Comparison of ENCODE assay signal across 8 cellular contexts in genomic region chr5:132662925-132663770, GRCh38. TPM values are rescaled to one million over a fixed set of nuclear protein-coding genes. Genes with fewer than 3 reads are reported as not detected.
DNase-seq lines count a peak whose midpoint lies in the region; ATAC-seq and TF ChIP-seq lines count a peak whose summit lies in the region.

No MANE protein-coding gene starts in this region.

- H3K4me1 ChIP-seq in uterus = no peaks in the 10 kb centered on the region

- TF ChIP-seq CTCF in uterus (IDR thresholded peaks at IDR 0.05) = no peak

- TF ChIP-seq POLR2A in uterus (IDR thresholded peaks at IDR 0.05) = no peak

- intact Hi-C loops in uterus (cut with DNase I; ENCODE audit: low total_unique reads) = no loop called here

- ATAC-seq in HG02852 (IDR thresholded peaks at IDR 0.05; ENCODE audit: unreplicated experiment) = peak; percentile 71

- no peaks in the 10 kb centered on the region for H3K36me3 ChIP-seq in uterus

- H3K27ac ChIP-seq in uterus = no peak overlapping the region

- DNase-seq in stimulated activated CD4-positive, alpha-beta T cell treated with anti-CD3 and anti-CD28 coated beads, Interleukin-15, amount 100 ng/mL, for 48 hours (ENCODE audit: low read depth in 2 of 2) = peak; percentile 52 to 53
- DNase-seq in stimulated activated CD4-positive, alpha-beta T cell treated with anti-CD3 and anti-CD28 coated beads, Interleukin-4, amount 100 ng/mL, for 4 hours = no peak
- DNase-seq in RPMI8226 (peak; percentile 43), left kidney (ENCODE audit: low read depth, low spot score) (peak; percentile 41), cerebellar cortex (ENCODE audit: low spot score) (no peak), uterus (no peak), NK-92 (lab: John Stamatoyannopoulos, UW; ENCODE audit: unreplicated experiment) (no peak)

- no peaks in the 10 kb centered on the region for H3K9me3 ChIP-seq in uterus

- H3K4me3 ChIP-seq in uterus = no peak overlapping the region

- H3K27me3 ChIP-seq in uterus = no peaks in the 10 kb centered on the region

RNA-seq across cellular contexts. Expression of gene IL13, which starts 5.2 kb away (rescaled TPM):
- total RNA-seq in uterus = under 1 TPM in 1 of 4 donors, not detected in 3; 0.73 TPM

RNA-seq across cellular contexts. Expression of gene IL4, which starts 10.6 kb away (rescaled TPM):
- total RNA-seq in uterus = not detected

Comparison
In these comparisons a context has a peak if more than half of its experiments do, and no peak if none do; other contexts are left out.
1. DNase-seq: peak in stimulated activated CD4-positive, alpha-beta T cell treated with anti-CD3 and anti-CD28 coated beads, Interleukin-15, amount 100 ng/mL, for 48 hours (2 of 2), RPMI8226 (single experiment) and left kidney (single experiment); none in stimulated activated CD4-positive, alpha-beta T cell treated with anti-CD3 and anti-CD28 coated beads, Interleukin-4, amount 100 ng/mL, for 4 hours (0 of 2), cerebellar cortex (single experiment), uterus (0 of 2) and NK-92 (single experiment).